Comparison of ENCODE assay signal across 21 cellular contexts in genomic region chr10:42961776-42962119, GRCh38.
DNase-seq lines count a peak whose midpoint lies in the region; ATAC-seq, FAIRE-seq and TF ChIP-seq lines count a peak whose summit lies in the region.
"Had no signal": no experiment of that assay in that cellular context is flagged by ENCODE, and none has a peak within 500 bp of the region (broad histone marks: within the 10 kb centered on the region; RNA-seq: fewer than 3 reads in every experiment).

No MANE protein-coding gene starts in this region.

- no peak overlapping the region for H2BK120ac ChIP-seq in H1 (replicated peaks; ENCODE audit: low read depth, low read length)

- TF ChIP-seq POLR2A in H1 (IDR thresholded peaks at IDR 0.05; ENCODE audit: control extremely low read depth in 1 of 2, low read depth in 2 of 2, low read length in 2 of 2) (no peak), stomach (IDR thresholded peaks at IDR 0.05) (no peak)

- no peaks in the 10 kb centered on the region for H4K20me1 ChIP-seq in H1 (replicated peaks in 1 of 2; ENCODE audit: control insufficient read depth in 1 of 2, insufficient read depth in 2 of 2, low read length in 2 of 2)

- no peak overlapping the region for H2BK15ac ChIP-seq in H1 (ENCODE audit: low read length)

- H3K4me1 Mint-ChIP-seq in natural killer cell = no peaks in the 10 kb centered on the region
- H3K4me1 Mint-ChIP-seq: activated naive CD4-positive, alpha-beta T cell treated with anti-CD3 and anti-CD28 coated beads, Interleukin-2, amount 10 ng/mL, durations not matched to agents 7 days and 5 days; CD8-positive, alpha-beta memory T cell; endodermal cell had no signal

- H3K36me3 ChIP-seq in RWPE2 (ENCODE audit: low read depth) (no peaks in the 10 kb centered on the region), H1 (ENCODE audit: control insufficient read depth in 2 of 4, insufficient read depth in 4 of 4, low read length in 3 of 4) (no peaks in the 10 kb centered on the region), stomach (no peaks in the 10 kb centered on the region)
- H3K36me3 ChIP-seq: left lung, MG63, SJCRH30, thyroid gland had no signal

- CTCF ChIA-PET in H1 (lab: Charles Lee; ENCODE audit: partially characterized antibody) = no interaction called here

- H3K4me3 Mint-ChIP-seq in natural killer cell = no peak overlapping the region
- H3K4me3 Mint-ChIP-seq: activated naive CD4-positive, alpha-beta T cell treated with anti-CD3 and anti-CD28 coated beads, Interleukin-2, amount 10 ng/mL, durations not matched to agents 7 days and 5 days; CD8-positive, alpha-beta memory T cell; endodermal cell; T-helper 17 cell had no signal

- TF ChIP-seq RAD21 in H1 (IDR thresholded peaks at IDR 0.05 in 1 of 2, conservative IDR thresholded peaks at IDR 0.05 in 1 of 2; ENCODE audit: low read depth in 2 of 2, low read length in 2 of 2) = no peak

- no peaks in the 10 kb centered on the region for H3K36me3 Mint-ChIP-seq in natural killer cell
- H3K36me3 Mint-ChIP-seq: activated naive CD4-positive, alpha-beta T cell treated with anti-CD3 and anti-CD28 coated beads, Interleukin-2, amount 10 ng/mL, durations not matched to agents 7 days and 5 days; CD8-positive, alpha-beta memory T cell had no signal

- H2BK5ac ChIP-seq in H1 (ENCODE audit: low read depth, low read length) = no peak overlapping the region

- H3K79me1 ChIP-seq in H1 (ENCODE audit: low read depth, low read length) = no peaks in the 10 kb centered on the region

- no peak for FAIRE-seq in H1 (lab: Jason Lieb, UNC)
- FAIRE-seq: GM12891 had no signal

- no peak overlapping the region for H3K23ac ChIP-seq in H1 (ENCODE audit: insufficient read length)

- H3K56ac ChIP-seq in H1 (replicated peaks; ENCODE audit: insufficient read length, low read depth, low read length) = no peak overlapping the region

- POLR2A ChIA-PET in H1 (lab: Charles Lee; ENCODE audit: partially characterized antibody) = interaction anchor here (1.0 kb wide), 1 partner anchor 10 kb away, joined by 4 read pairs; no protein-coding TSS in a partner anchor

- H2AK5ac ChIP-seq in H1 (ENCODE audit: low read depth, low read length) = no peak overlapping the region

- no peaks in the 10 kb centered on the region for H3K4me1 ChIP-seq in RWPE2 (ENCODE audit: insufficient read depth, poor library complexity, severe bottlenecking)
- H3K4me1 ChIP-seq in H1 (replicated peaks in 1 of 4; ENCODE audit: control insufficient read depth in 3 of 4, insufficient read depth in 4 of 4, low read length in 3 of 4) = peaks cover 0 to 3% (median 0%) of the 10 kb centered on the region in 4 experiments; a peak in 1 of 7 replicates
- H3K4me1 ChIP-seq in stomach = peaks cover 0 to 7% (median 0%) of the 10 kb centered on the region in 4 donors
- H3K4me1 ChIP-seq: SJCRH30, thyroid gland had no signal

- H2BK12ac ChIP-seq in H1 (ENCODE audit: low read depth, low read length) = peak overlapping the region; percentile 60; the same call in 1 of the 2 replicates

- H2BK20ac ChIP-seq in H1 (ENCODE audit: low read length) = no peak overlapping the region

- no peak overlapping the region for H3K18ac ChIP-seq in H1 (ENCODE audit: extremely low read depth, low read length)

- ATAC-seq in RWPE2 (ENCODE audit: low read depth) (no peak), natural killer cell (no peak), GM19324 (IDR thresholded peaks at IDR 0.05; ENCODE audit: low FRiP score, unreplicated experiment) (no peak)
- ATAC-seq: left lung, T-helper 17 cell had no signal

- H3K4me3 ChIP-seq in RWPE2 (ENCODE audit: severe bottlenecking) = no peak overlapping the region
- H3K4me3 ChIP-seq in H1 (ENCODE audit: extremely low read depth in 1 of 4, insufficient read depth in 2 of 4, low read depth in 3 of 4, low read length in 4 of 4) = no peak overlapping the region
- no peak overlapping the region for H3K4me3 ChIP-seq in stomach
- H3K4me3 ChIP-seq: left lung, MG63, SJCRH30, thyroid gland had no signal

- no peak overlapping the region for H3K27ac Mint-ChIP-seq in natural killer cell
- H3K27ac Mint-ChIP-seq: activated naive CD4-positive, alpha-beta T cell treated with anti-CD3 and anti-CD28 coated beads, Interleukin-2, amount 10 ng/mL, durations not matched to agents 7 days and 5 days; CD8-positive, alpha-beta memory T cell; endodermal cell; T-helper 17 cell had no signal

- H4K5ac ChIP-seq in H1 (ENCODE audit: insufficient read length, low read depth, low read length) = no peak overlapping the region

- H4K91ac ChIP-seq in H1 (replicated peaks; ENCODE audit: insufficient read length, low read length) = no peak overlapping the region

- H3K4ac ChIP-seq in H1 (replicated peaks; ENCODE audit: insufficient read length, low read depth, low read length) = no peak overlapping the region

- no peaks in the 10 kb centered on the region for H3K9me3 Mint-ChIP-seq in natural killer cell
- H3K9me3 Mint-ChIP-seq: activated naive CD4-positive, alpha-beta T cell treated with anti-CD3 and anti-CD28 coated beads, Interleukin-2, amount 10 ng/mL, durations not matched to agents 7 days and 5 days; endodermal cell had no signal

- H3K27me3 ChIP-seq in RWPE2 (ENCODE audit: insufficient read depth, poor library complexity, severe bottlenecking) (no peaks in the 10 kb centered on the region), H1 (replicated peaks in 1 of 4; ENCODE audit: control insufficient read depth in 3 of 4, extremely low read depth in 1 of 4, insufficient read depth in 3 of 4, low read length in 3 of 4) (no peaks in the 10 kb centered on the region), stomach (no peaks in the 10 kb centered on the region)
- H3K27me3 ChIP-seq: left lung, MG63, SJCRH30, thyroid gland had no signal

- H3K27me3 Mint-ChIP-seq in natural killer cell (ENCODE audit: low read depth in 2 of 2) = peaks cover 7% of the 10 kb centered on the region in 2 donors

- no peak for TF ChIP-seq EP300 in H1 (IDR thresholded peaks at IDR 0.05; ENCODE audit: borderline replicate concordance in 1 of 2, low read depth in 2 of 2, low read length in 2 of 2)
- TF ChIP-seq EP300 in stomach (IDR thresholded peaks at IDR 0.05) = no peak

- H3K79me2 ChIP-seq in H1 (ENCODE audit: control insufficient read depth in 1 of 2, insufficient read depth in 2 of 2, low read length in 2 of 2) = no peaks in the 10 kb centered on the region

- H2AFZ ChIP-seq in H1 (ENCODE audit: low read length) = no peak overlapping the region

- H3K23me2 ChIP-seq in H1 (ENCODE audit: low read depth, low read length) = no peaks in the 10 kb centered on the region

- H3K27ac ChIP-seq in RWPE2 (ENCODE audit: poor library complexity, severe bottlenecking) = no peak overlapping the region
- H3K27ac ChIP-seq in H1 (ENCODE audit: low read depth, low read length) = no peak overlapping the region
- H3K27ac ChIP-seq in stomach = no peak overlapping the region
- H3K27ac ChIP-seq: left lung, SJCRH30, thyroid gland, VCaP had no signal

- no peak overlapping the region for H3K14ac ChIP-seq in H1 (ENCODE audit: insufficient read length)

- no peak overlapping the region for H3K4me2 ChIP-seq in H1 (ENCODE audit: insufficient read depth in 1 of 2, low read depth in 2 of 2, low read length in 2 of 2)

- 87% methylated on average over 8 of the region's 8 CpGs; no CpG with 5 or more reads in 1 of the 2 experiments for WGBS in H1 (ENCODE audit: extremely low coverage in 1 of 2, insufficient coverage in 1 of 2, insufficient read length in 1 of 2, insufficient replicate concordance in 2 of 2, low coverage in 1 of 2, low lambda C conversion rate in 2 of 2, missing lambda C conversion rate in 1 of 2), 2 experiments
- 64 to 82% (median 74%) methylated on average over 3 to 8 of the region's 8 CpGs for WGBS in stomach, 5 donors

- H3K9me3 ChIP-seq in RWPE2 (ENCODE audit: severe bottlenecking) (no peaks in the 10 kb centered on the region), H1 (ENCODE audit: insufficient read depth in 2 of 2, low read depth in 1 of 2, low read length in 1 of 2) (peaks cover 0 to 4% of the 10 kb centered on the region in 2 experiments; a peak in 3 of 4 replicates), stomach (no peaks in the 10 kb centered on the region)
- H3K9me3 ChIP-seq: left lung, MG63, SJCRH30, thyroid gland had no signal

- H3K9ac ChIP-seq in H1 (replicated peaks in 1 of 4; ENCODE audit: extremely low read depth in 1 of 4, low read depth in 3 of 4, low read length in 3 of 4) = no peak overlapping the region

- no peak overlapping the region for H4K8ac ChIP-seq in H1 (ENCODE audit: extremely low read depth, insufficient read depth, low read length)

- TF ChIP-seq CTCF in RWPE2 (IDR thresholded peaks at IDR 0.05; ENCODE audit: poor library complexity, severe bottlenecking) = no peak
- TF ChIP-seq CTCF in H1 (IDR thresholded peaks at IDR 0.05; ENCODE audit: control extremely low read depth in 1 of 3, insufficient read depth in 1 of 3, low read depth in 1 of 3, low read length in 3 of 3) = no peak
- TF ChIP-seq CTCF in natural killer cell (IDR thresholded peaks at IDR 0.05) = no peak
- TF ChIP-seq CTCF in stomach (IDR thresholded peaks at IDR 0.05) = no peak

- intact Hi-C loops in natural killer cell (cut with micrococcal nuclease) (no loop called here), stomach (cut with DNase I; ENCODE audit: low total_unique reads) (no loop called here)

- peak; percentile 42 for DNase-seq in RWPE2 (ENCODE audit: low spot score)
- peak in 1 of 2 experiments; percentile 28 for DNase-seq in H1 (ENCODE audit: low read depth in 1 of 2, low spot score in 2 of 2)
- peak; percentile 7 for DNase-seq in natural killer cell
- peak; percentile 14 for DNase-seq in stomach
- DNase-seq in DMS153 (lab: John Stamatoyannopoulos, UW) = no peak
- DNase-seq in amniotic stem cell (lab: John Stamatoyannopoulos, UW) = no peak
- DNase-seq: activated CD4-positive, alpha-beta T cell treated with anti-CD3 and anti-CD28 coated beads, Interleukin-2, amount 50 U/mL, for 1 hour; activated naive CD4-positive, alpha-beta T cell treated with anti-CD3 and anti-CD28 coated beads, Interleukin-2, amount 10 ng/mL, durations not matched to agents 7 days and 5 days; DMS79 treated with DMSO at 0.1 percent for 48 hours; endodermal cell; MG63; NCI-H1694 treated with DMSO at 0.1 percent for 48 hours; nucleus accumbens; T-helper 17 cell; thyroid gland had no signal

TF ChIP-seq in H1, 55 proteins besides CTCF, POLR2A, EP300 and RAD21:
- no peak for TF ChIP-seq RBBP5 (IDR thresholded peaks at IDR 0.05; ENCODE audit: borderline replicate concordance, low read depth, low read length)
- TF ChIP-seq ASH2L (IDR thresholded peaks at IDR 0.05; ENCODE audit: low read length) = no peak

Comparison
In these comparisons a context has a peak if more than half of its experiments do, and no peak if none do; other contexts are left out.
1. DNase-seq: peak in RWPE2 (single experiment), natural killer cell (single experiment) and stomach (single experiment); none in DMS153 (single experiment) and amniotic stem cell (single experiment).